In the genomic region with DNA sequence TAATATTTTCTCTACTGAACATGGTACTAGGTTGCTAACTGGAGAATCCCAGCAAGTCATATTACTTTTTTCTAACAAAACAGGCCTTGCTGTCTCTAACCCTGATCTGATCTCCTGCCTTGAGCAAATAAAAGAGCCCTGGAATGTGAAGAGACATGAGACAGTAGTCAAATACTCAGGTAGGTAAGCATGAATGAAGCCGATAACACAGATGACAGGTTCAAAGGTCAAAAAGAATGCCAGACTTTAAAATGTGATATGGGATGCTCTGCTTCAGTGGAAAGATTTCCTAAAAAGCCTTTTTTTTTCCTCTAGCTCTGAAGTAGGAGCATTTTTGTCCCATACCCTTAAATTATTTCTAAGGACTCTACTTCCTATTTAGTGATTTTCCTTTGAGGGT, we compare ENCODE assay signal across 1 cellular context.
TF ChIP-seq lines count a peak whose summit lies in the region.

No MANE protein-coding gene starts in this region.

TF ChIP-seq in HepG2, 621 proteins besides CTCF, POLR2A, EP300 and RAD21 (continued from another document):
- TF ChIP-seq, protein P1, sequence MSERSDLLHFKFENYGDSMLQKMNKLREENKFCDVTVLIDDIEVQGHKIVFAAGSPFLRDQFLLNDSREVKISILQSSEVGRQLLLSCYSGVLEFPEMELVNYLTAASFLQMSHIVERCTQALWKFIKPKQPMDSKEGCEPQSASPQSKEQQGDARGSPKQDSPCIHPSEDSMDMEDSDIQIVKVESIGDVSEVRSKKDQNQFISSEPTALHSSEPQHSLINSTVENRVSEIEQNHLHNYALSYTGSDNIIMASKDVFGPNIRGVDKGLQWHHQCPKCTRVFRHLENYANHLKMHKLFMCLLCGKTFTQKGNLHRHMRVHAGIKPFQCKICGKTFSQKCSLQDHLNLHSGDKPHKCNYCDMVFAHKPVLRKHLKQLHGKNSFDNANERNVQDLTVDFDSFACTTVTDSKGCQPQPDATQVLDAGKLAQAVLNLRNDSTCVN (CRISPR knock-in tag; IDR thresholded peaks at IDR 0.05; ENCODE audit: borderline replicate concordance): no peak
- peak; percentile 46 for TF ChIP-seq TEAD3 (CRISPR knock-in tag; optimal IDR thresholded peaks at IDR 0.05; ENCODE audit: borderline replicate concordance)
- TF ChIP-seq, protein P2, sequence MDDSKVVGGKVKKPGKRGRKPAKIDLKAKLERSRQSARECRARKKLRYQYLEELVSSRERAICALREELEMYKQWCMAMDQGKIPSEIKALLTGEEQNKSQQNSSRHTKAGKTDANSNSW (CRISPR knock-in tag; IDR thresholded peaks at IDR 0.05; ENCODE audit: borderline replicate concordance): no peak
- TF ChIP-seq, protein P3, sequence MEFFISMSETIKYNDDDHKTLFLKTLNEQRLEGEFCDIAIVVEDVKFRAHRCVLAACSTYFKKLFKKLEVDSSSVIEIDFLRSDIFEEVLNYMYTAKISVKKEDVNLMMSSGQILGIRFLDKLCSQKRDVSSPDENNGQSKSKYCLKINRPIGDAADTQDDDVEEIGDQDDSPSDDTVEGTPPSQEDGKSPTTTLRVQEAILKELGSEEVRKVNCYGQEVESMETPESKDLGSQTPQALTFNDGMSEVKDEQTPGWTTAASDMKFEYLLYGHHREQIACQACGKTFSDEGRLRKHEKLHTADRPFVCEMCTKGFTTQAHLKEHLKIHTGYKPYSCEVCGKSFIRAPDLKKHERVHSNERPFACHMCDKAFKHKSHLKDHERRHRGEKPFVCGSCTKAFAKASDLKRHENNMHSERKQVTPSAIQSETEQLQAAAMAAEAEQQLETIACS (CRISPR knock-in tag; IDR thresholded peaks at IDR 0.05): no peak
- no peak for TF ChIP-seq XBP1 (CRISPR knock-in tag; IDR thresholded peaks at IDR 0.05)
- peak; percentile 60 for TF ChIP-seq HNF4A (CRISPR knock-in tag; IDR thresholded peaks at IDR 0.05)
- TF ChIP-seq, protein P4, sequence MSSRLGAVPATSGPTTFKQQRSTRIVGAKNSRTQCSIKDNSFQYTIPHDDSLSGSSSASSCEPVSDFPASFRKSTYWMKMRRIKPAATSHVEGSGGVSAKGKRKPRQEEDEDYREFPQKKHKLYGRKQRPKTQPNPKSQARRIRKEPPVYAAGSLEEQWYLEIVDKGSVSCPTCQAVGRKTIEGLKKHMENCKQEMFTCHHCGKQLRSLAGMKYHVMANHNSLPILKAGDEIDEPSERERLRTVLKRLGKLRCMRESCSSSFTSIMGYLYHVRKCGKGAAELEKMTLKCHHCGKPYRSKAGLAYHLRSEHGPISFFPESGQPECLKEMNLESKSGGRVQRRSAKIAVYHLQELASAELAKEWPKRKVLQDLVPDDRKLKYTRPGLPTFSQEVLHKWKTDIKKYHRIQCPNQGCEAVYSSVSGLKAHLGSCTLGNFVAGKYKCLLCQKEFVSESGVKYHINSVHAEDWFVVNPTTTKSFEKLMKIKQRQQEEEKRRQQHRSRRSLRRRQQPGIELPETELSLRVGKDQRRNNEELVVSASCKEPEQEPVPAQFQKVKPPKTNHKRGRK (CRISPR knock-in tag; IDR thresholded peaks at IDR 0.05): no peak
- TF ChIP-seq ZNF75D (CRISPR knock-in tag; IDR thresholded peaks at IDR 0.05; ENCODE audit: borderline replicate concordance): no peak
- TF ChIP-seq, protein P5, sequence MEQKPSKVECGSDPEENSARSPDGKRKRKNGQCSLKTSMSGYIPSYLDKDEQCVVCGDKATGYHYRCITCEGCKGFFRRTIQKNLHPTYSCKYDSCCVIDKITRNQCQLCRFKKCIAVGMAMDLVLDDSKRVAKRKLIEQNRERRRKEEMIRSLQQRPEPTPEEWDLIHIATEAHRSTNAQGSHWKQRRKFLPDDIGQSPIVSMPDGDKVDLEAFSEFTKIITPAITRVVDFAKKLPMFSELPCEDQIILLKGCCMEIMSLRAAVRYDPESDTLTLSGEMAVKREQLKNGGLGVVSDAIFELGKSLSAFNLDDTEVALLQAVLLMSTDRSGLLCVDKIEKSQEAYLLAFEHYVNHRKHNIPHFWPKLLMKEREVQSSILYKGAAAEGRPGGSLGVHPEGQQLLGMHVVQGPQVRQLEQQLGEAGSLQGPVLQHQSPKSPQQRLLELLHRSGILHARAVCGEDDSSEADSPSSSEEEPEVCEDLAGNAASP (CRISPR knock-in tag; IDR thresholded peaks at IDR 0.05; ENCODE audit: borderline replicate concordance): no peak
- no peak for TF ChIP-seq ZNF143 (CRISPR knock-in tag; IDR thresholded peaks at IDR 0.05)
